9 cellular contexts compared by ENCODE assay signal in genomic region chr2:105888625-105889024, GRCh38.
DNase-seq lines count a peak whose midpoint lies in the region; ATAC-seq, FAIRE-seq and TF ChIP-seq lines count a peak whose summit lies in the region.
"Had no signal": no experiment of that assay in that cellular context is flagged by ENCODE, and none has a peak within 500 bp of the region (broad histone marks: within the 10 kb centered on the region; RNA-seq: fewer than 3 reads in every experiment).

No MANE protein-coding gene starts in this region.

- H3K9me3 Mint-ChIP-seq in effector memory CD8-positive, alpha-beta T cell, result peaks cover 0 to 2% of the 10 kb centered on the region in 2 donors
- H3K9me3 Mint-ChIP-seq: dendritic cell treated with granulocyte-macrophage colony-stimulating factor and Interleukin-4, amounts not matched to agents 40 ng/mL and 50 ng/mL, for 4 days had no signal

- ATAC-seq in effector memory CD8-positive, alpha-beta T cell (replicated peaks), result peak; percentile 72
- no peak for ATAC-seq in gastrocnemius medialis
- ATAC-seq in GM18867 (IDR thresholded peaks at IDR 0.05; ENCODE audit: unreplicated experiment), result no peak

- peak overlapping the region in 1 of 2 donors; percentile 35 for H3K27ac Mint-ChIP-seq in effector memory CD8-positive, alpha-beta T cell
- H3K27ac Mint-ChIP-seq: dendritic cell treated with granulocyte-macrophage colony-stimulating factor and Interleukin-4, amounts not matched to agents 40 ng/mL and 50 ng/mL, for 4 days had no signal

- intact Hi-C loops in gastrocnemius medialis (cut with DNase I; ENCODE audit: low total_unique reads), result no loop called here

- no peak overlapping the region for H3K4me3 ChIP-seq in gastrocnemius medialis

- no peak overlapping the region for H3K27ac ChIP-seq in gastrocnemius medialis

- H3K9me3 ChIP-seq in gastrocnemius medialis, result no peaks in the 10 kb centered on the region

- peaks cover 49 to 60% of the 10 kb centered on the region in 2 donors for H3K4me1 Mint-ChIP-seq in effector memory CD8-positive, alpha-beta T cell (ENCODE audit: low read depth in 2 of 2)

- peaks cover 0 to 7% of the 10 kb centered on the region in 2 donors for H3K36me3 ChIP-seq in gastrocnemius medialis

- no peaks in the 10 kb centered on the region for H3K27me3 ChIP-seq in gastrocnemius medialis

- in situ Hi-C loops in gastrocnemius medialis (cut with MboI; ENCODE audit: low sequenced_read_pairs in 4 of 4), result no loop called here

- FAIRE-seq in frontal cortex (lab: Jason Lieb, UNC), result no peak

- no peak for TF ChIP-seq POLR2A in gastrocnemius medialis (IDR thresholded peaks at IDR 0.05)

- peak; percentile 21 to 24 for DNase-seq in stimulated activated CD4-positive, alpha-beta T cell treated with anti-CD3 and anti-CD28 coated beads, Interleukin-15, amount 100 ng/mL, for 48 hours (ENCODE audit: low read depth in 2 of 2)
- DNase-seq in stimulated activated CD4-positive, alpha-beta T cell treated with anti-CD3 and anti-CD28 coated beads, Interleukin-2, amount 100 ng/mL, for 48 hours, result no peak
- DNase-seq in OCI-M1 (lab: John Stamatoyannopoulos, UW) (peak; percentile 54), gastrocnemius medialis (no peak), AG20443 (ENCODE audit: low spot score) (no peak), frontal cortex (ENCODE audit: low spot score in 2 of 2) (no peak)
- peak; percentile 16 to 26 (median 20) for DNase-seq in effector memory CD8-positive, alpha-beta T cell

- H3K4me3 Mint-ChIP-seq in effector memory CD8-positive, alpha-beta T cell, result no peak overlapping the region
- H3K4me3 Mint-ChIP-seq: dendritic cell treated with granulocyte-macrophage colony-stimulating factor and Interleukin-4, amounts not matched to agents 40 ng/mL and 50 ng/mL, for 4 days had no signal

- peaks cover 37 to 52% of the 10 kb centered on the region in 2 donors for H3K4me1 ChIP-seq in gastrocnemius medialis

- peaks cover 14% of the 10 kb centered on the region for H3K36me3 Mint-ChIP-seq in effector memory CD8-positive, alpha-beta T cell (ENCODE audit: insufficient read depth)

- no peaks in the 10 kb centered on the region for H3K27me3 Mint-ChIP-seq in effector memory CD8-positive, alpha-beta T cell
- H3K27me3 Mint-ChIP-seq: dendritic cell treated with granulocyte-macrophage colony-stimulating factor and Interleukin-4, amounts not matched to agents 40 ng/mL and 50 ng/mL, for 4 days had no signal

- no peak for TF ChIP-seq CTCF in gastrocnemius medialis (IDR thresholded peaks at IDR 0.05 in 4 of 5, conservative IDR thresholded peaks at IDR 0.05 in 1 of 5)

Comparison
In these comparisons a context has a peak if more than half of its experiments do, and no peak if none do; other contexts are left out.
1. DNase-seq: peak in stimulated activated CD4-positive, alpha-beta T cell treated with anti-CD3 and anti-CD28 coated beads, Interleukin-15, amount 100 ng/mL, for 48 hours (2 of 2), OCI-M1 (single experiment) and effector memory CD8-positive, alpha-beta T cell (3 of 3); none in stimulated activated CD4-positive, alpha-beta T cell treated with anti-CD3 and anti-CD28 coated beads, Interleukin-2, amount 100 ng/mL, for 48 hours (0 of 2), gastrocnemius medialis (0 of 2), AG20443 (single experiment) and frontal cortex (0 of 2).